In genomic region chr1:212754715-212755114, GRCh38 we compare ENCODE assay signal across 18 cellular contexts. TPM values are rescaled to one million over a fixed set of nuclear protein-coding genes. Genes with fewer than 3 reads are reported as not detected.
DNase-seq lines count a peak whose midpoint lies in the region; ATAC-seq and TF ChIP-seq lines count a peak whose summit lies in the region.
"Had no signal": no experiment of that assay in that cellular context is flagged by ENCODE, and none has a peak within 500 bp of the region (broad histone marks: within the 10 kb centered on the region; RNA-seq: fewer than 3 reads in every experiment).

No MANE protein-coding gene starts in this region.

- H3K4me3 Mint-ChIP-seq in activated CD8-positive, alpha-beta memory T cell treated with anti-CD3 and anti-CD28 coated beads, Interleukin-2, amount 10 ng/mL, durations not matched to agents 7 days and 5 days = no peak overlapping the region
- H3K4me3 Mint-ChIP-seq in Caco-2 (ENCODE audit: unreplicated experiment) = no peak overlapping the region
- H3K4me3 Mint-ChIP-seq: nephron had no signal

- H3K27ac Mint-ChIP-seq in activated CD8-positive, alpha-beta memory T cell treated with anti-CD3 and anti-CD28 coated beads, Interleukin-2, amount 10 ng/mL, durations not matched to agents 7 days and 5 days = peak overlapping the region; percentile 49
- H3K27ac Mint-ChIP-seq in Caco-2 (ENCODE audit: unreplicated experiment) = no peak overlapping the region
- H3K27ac Mint-ChIP-seq: activated T-helper 2 cell treated with anti-CD3 and anti-CD28 coated beads, Interferon-gamma antibody, Interleukin-2, Interleukin-4, amounts not matched to agents 10 μg/mL and 5 μg/mL and 100 μg/mL, durations not matched to agents 14 hours and 24 hours and 36 hours; nephron had no signal

- no TSS peak for BruUV-seq in Caco-2 (replicated peaks; lab: Mats Ljungman, UMichigan)

- POLR2A ChIA-PET in Caco-2 (lab: Charles Lee) = no interaction called here

- no peaks in the 10 kb centered on the region for H3K27me3 ChIP-seq in left lung
- H3K27me3 ChIP-seq in Caco-2 (replicated peaks; ENCODE audit: control insufficient read depth, insufficient read depth, low read length) = no peaks in the 10 kb centered on the region
- H3K27me3 ChIP-seq: transverse colon had no signal

- H3K4me1 ChIP-seq in left lung (peaks cover 14 to 53% of the 10 kb centered on the region in 2 donors), Caco-2 (no peaks in the 10 kb centered on the region)

- H3K36me3 Mint-ChIP-seq in activated CD8-positive, alpha-beta memory T cell treated with anti-CD3 and anti-CD28 coated beads, Interleukin-2, amount 10 ng/mL, durations not matched to agents 7 days and 5 days = peaks cover 6% of the 10 kb centered on the region
- H3K36me3 Mint-ChIP-seq in Caco-2 (ENCODE audit: insufficient read depth, unreplicated experiment) = no peaks in the 10 kb centered on the region

- H3K27me3 Mint-ChIP-seq in activated CD8-positive, alpha-beta memory T cell treated with anti-CD3 and anti-CD28 coated beads, Interleukin-2, amount 10 ng/mL, durations not matched to agents 7 days and 5 days = no peaks in the 10 kb centered on the region
- no peaks in the 10 kb centered on the region for H3K27me3 Mint-ChIP-seq in Caco-2 (ENCODE audit: insufficient read depth, unreplicated experiment)

- intact Hi-C loops in posterior cingulate gyrus (cut with DNase I) (no loop called here), left lung (cut with DNase I) (no loop called here), Caco-2 (cut with micrococcal nuclease; ENCODE audit: unreplicated experiment) (no loop called here)

- H3K4me1 Mint-ChIP-seq in activated CD8-positive, alpha-beta memory T cell treated with anti-CD3 and anti-CD28 coated beads, Interleukin-2, amount 10 ng/mL, durations not matched to agents 7 days and 5 days = peaks cover 54% of the 10 kb centered on the region
- peaks cover 8% of the 10 kb centered on the region for H3K4me1 Mint-ChIP-seq in Caco-2 (ENCODE audit: low read depth, unreplicated experiment)
- H3K4me1 Mint-ChIP-seq: nephron had no signal

- no peaks in the 10 kb centered on the region for H3K9me3 Mint-ChIP-seq in activated CD8-positive, alpha-beta memory T cell treated with anti-CD3 and anti-CD28 coated beads, Interleukin-2, amount 10 ng/mL, durations not matched to agents 7 days and 5 days (ENCODE audit: low read depth)
- no peaks in the 10 kb centered on the region for H3K9me3 Mint-ChIP-seq in Caco-2 (ENCODE audit: unreplicated experiment)
- H3K9me3 Mint-ChIP-seq: activated T-helper 2 cell treated with anti-CD3 and anti-CD28 coated beads, Interferon-gamma antibody, Interleukin-2, Interleukin-4, amounts not matched to agents 10 μg/mL and 5 μg/mL and 100 μg/mL, durations not matched to agents 14 hours and 24 hours and 36 hours; nephron had no signal

- no peaks in the 10 kb centered on the region for H3K9me3 ChIP-seq in left lung
- H3K9me3 ChIP-seq in Caco-2 = no peaks in the 10 kb centered on the region
- H3K9me3 ChIP-seq: transverse colon had no signal

- no peaks in the 10 kb centered on the region for H3K36me3 ChIP-seq in left lung
- H3K36me3 ChIP-seq in Caco-2 (ENCODE audit: control insufficient read depth, insufficient read depth, low read length) = no peaks in the 10 kb centered on the region
- H3K36me3 ChIP-seq: transverse colon had no signal

- H3K4me3 ChIP-seq in fibroblast of villous mesenchyme (ENCODE audit: low read depth, low read length) (no peak overlapping the region), left lung (no peak overlapping the region), Caco-2 (ENCODE audit: low read depth, low read length) (no peak overlapping the region)
- H3K4me3 ChIP-seq: smooth muscle cell, transverse colon had no signal

- no peak for DNase-seq in activated CD8-positive, alpha-beta memory T cell treated with anti-CD3 and anti-CD28 coated beads, Interleukin-2, amount 10 ng/mL, durations not matched to agents 7 days and 5 days
- no peak for DNase-seq in activated CD8-positive, alpha-beta memory T cell treated with anti-CD3 and anti-CD28 coated beads, Interleukin-2, amount 50 U/mL, for 4 hours
- peak; percentile 36 for DNase-seq in RPMI8226
- peak; percentile 17 for DNase-seq in fibroblast of villous mesenchyme (ENCODE audit: low read depth)
- peak in 8 of 10 donors; percentile 29 to 91 (median 52) for DNase-seq in posterior cingulate gyrus
- DNase-seq in left lung = no peak
- no peak for DNase-seq in Caco-2
- no peak for DNase-seq in activated effector memory CD4-positive, alpha-beta T cell treated with anti-CD3 and anti-CD28 coated beads, Interleukin-2, amount 50 U/mL, for 16 hours
- DNase-seq: ACHN, cerebellar nuclear complex, DMS79 treated with DMSO at 0.1 percent for 48 hours, erythroblast, NCI-H1092, transverse colon had no signal

- no peak for ATAC-seq in activated CD8-positive, alpha-beta memory T cell treated with anti-CD3 and anti-CD28 coated beads, Interleukin-2, amount 10 ng/mL, durations not matched to agents 7 days and 5 days
- ATAC-seq in left lung = no peak

- CTCF ChIA-PET in activated CD8-positive, alpha-beta memory T cell treated with anti-CD3 and anti-CD28 coated beads, Interleukin-2, amount 10 ng/mL, durations not matched to agents 7 days and 5 days (lab: Charles Lee) = interaction anchor here (0.8 to 7.5 kb wide), 6 partner anchors 16 to 299 kb away, joined by 3 to 60 read pairs (median 8); partner anchors contain the start of gene BATF3
- CTCF ChIA-PET in Caco-2 (lab: Charles Lee) = interaction anchor here (0.6 kb wide), 1 partner anchor 54 kb away, joined by 3 read pairs; no protein-coding TSS in a partner anchor

- TF ChIP-seq CTCF in fibroblast of villous mesenchyme (IDR thresholded peaks at IDR 0.05; ENCODE audit: insufficient read depth, low read depth, low read length) (no peak), left lung (IDR thresholded peaks at IDR 0.05) (no peak), Caco-2 (IDR thresholded peaks at IDR 0.05; ENCODE audit: insufficient read depth in 1 of 2, low read depth in 1 of 2, low read length in 1 of 2, severe bottlenecking in 1 of 2, unreplicated experiment in 1 of 2) (no peak)

- peak overlapping the region in 1 of 2 donors; percentile 72 for H3K27ac ChIP-seq in left lung
- H3K27ac ChIP-seq: VCaP had no signal

RNA-seq across cellular contexts. Expression of gene NSL1, which starts 36.9 kb away (rescaled TPM):
- 10 to 100 TPM; 39.7 to 48.5 TPM for total RNA-seq in activated CD8-positive, alpha-beta memory T cell treated with anti-CD3 and anti-CD28 coated beads, Interleukin-2, amount 10 ng/mL, durations not matched to agents 7 days and 5 days
- total RNA-seq in fibroblast of villous mesenchyme (36.7 and 42.3 TPM in 2 replicates), left lung (10 to 100 TPM; 31.1 to 33.5 TPM), Caco-2 (2022) (35.9 and 45.6 TPM in 2 replicates)

RNA-seq across cellular contexts. Expression of gene TATDN3, which starts 37.0 kb away (rescaled TPM):
- total RNA-seq in activated CD8-positive, alpha-beta memory T cell treated with anti-CD3 and anti-CD28 coated beads, Interleukin-2, amount 10 ng/mL, durations not matched to agents 7 days and 5 days = 10 to 100 TPM; 13.7 to 22.1 TPM
- total RNA-seq in fibroblast of villous mesenchyme = 10.6 and 15.5 TPM in 2 replicates
- 10 to 100 TPM; 10.4 to 13.4 TPM for total RNA-seq in left lung
- total RNA-seq in Caco-2 (2022) = 9.6 and 12.4 TPM in 2 replicates

RNA-seq across cellular contexts. Expression of gene BATF3, which starts 55.1 kb away (rescaled TPM):
- total RNA-seq in activated CD8-positive, alpha-beta memory T cell treated with anti-CD3 and anti-CD28 coated beads, Interleukin-2, amount 10 ng/mL, durations not matched to agents 7 days and 5 days = 100 to 1,000 TPM; 109 to 130 TPM
- total RNA-seq in fibroblast of villous mesenchyme = 3.0 and 3.9 TPM in 2 replicates
- total RNA-seq in left lung = 1 to 10 TPM; 6.4 to 9.0 TPM
- 0.23 and 0.42 TPM in 2 replicates for total RNA-seq in Caco-2 (2022)

Comparison
In these comparisons a context has a peak if more than half of its experiments do, and no peak if none do; other contexts are left out.
1. DNase-seq: peak in RPMI8226 (single experiment), fibroblast of villous mesenchyme (single experiment) and posterior cingulate gyrus (8 of 10); none in activated CD8-positive, alpha-beta memory T cell treated with anti-CD3 and anti-CD28 coated beads, Interleukin-2, amount 10 ng/mL, durations not matched to agents 7 days and 5 days (single experiment), activated CD8-positive, alpha-beta memory T cell treated with anti-CD3 and anti-CD28 coated beads, Interleukin-2, amount 50 U/mL, for 4 hours (single experiment), left lung (0 of 2), Caco-2 (0 of 2) and activated effector memory CD4-positive, alpha-beta T cell treated with anti-CD3 and anti-CD28 coated beads, Interleukin-2, amount 50 U/mL, for 16 hours (single experiment).
2. RNA of gene BATF3, which starts 55.1 kb away (total RNA-seq): 109 to 130 TPM in activated CD8-positive, alpha-beta memory T cell treated with anti-CD3 and anti-CD28 coated beads, Interleukin-2, amount 10 ng/mL, durations not matched to agents 7 days and 5 days; 6.4 to 9.0 TPM in left lung, 3.0 to 3.9 TPM in fibroblast of villous mesenchyme and 0.23 to 0.42 TPM in Caco-2; every median in the first group is over 10 times any median in the second.